In the genomic region with DNA sequence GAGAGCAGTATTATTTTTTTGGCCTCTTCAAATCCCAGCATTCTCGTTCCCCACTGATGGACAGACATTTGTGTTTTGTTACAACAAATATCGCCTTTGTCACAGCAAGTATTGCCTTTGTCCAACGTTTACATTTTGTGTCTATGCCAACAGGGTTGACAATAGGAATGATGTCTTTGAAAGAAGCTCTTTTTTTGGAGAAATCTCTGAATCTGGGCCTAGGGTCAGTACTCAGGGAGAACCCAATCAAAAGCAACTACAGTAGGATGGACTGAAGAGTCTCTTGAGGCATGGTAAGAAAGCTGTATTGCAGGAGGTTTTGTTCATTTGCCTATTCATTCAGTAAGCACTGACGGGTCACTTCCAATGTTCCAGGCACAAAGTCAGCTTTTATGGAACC, we compare ENCODE assay signal across 27 cellular contexts. TPM values are rescaled to one million over a fixed set of nuclear protein-coding genes. Genes with fewer than 3 reads are reported as not detected.
"Had no signal": no experiment of that assay in that cellular context is flagged by ENCODE, and none has a peak within 500 bp of the region (broad histone marks: within the 10 kb centered on the region; RNA-seq: fewer than 3 reads in every experiment).

No MANE protein-coding gene starts in this region.

- H3K27ac Mint-ChIP-seq: activated B cell treated with CpG ODN at 0.5 μM for 24 hours; activated CD4-positive, alpha-beta memory T cell treated with anti-CD3 and anti-CD28 coated beads for 36 hours; activated CD4-positive, alpha-beta T cell treated with anti-CD3 and anti-CD28 coated beads, Interleukin-2, amount 10 ng/mL, durations not matched to agents 24 days and 14 days; T-cell had no signal

- H3K4me1 Mint-ChIP-seq: activated B cell treated with CpG ODN at 0.5 μM for 24 hours; activated CD4-positive, alpha-beta T cell treated with anti-CD3 and anti-CD28 coated beads, Interleukin-2, amount 10 ng/mL, durations not matched to agents 24 days and 14 days; T-cell had no signal

- H3K27me3 Mint-ChIP-seq: T-cell had no signal

- DNase-seq: activated B cell treated with CpG ODN at 0.5 μM for 24 hours; activated CD4-positive, alpha-beta memory T cell treated with anti-CD3 and anti-CD28 coated beads for 36 hours; activated CD4-positive, alpha-beta T cell treated with anti-CD3 and anti-CD28 coated beads for 1 hour; activated CD4-positive, alpha-beta T cell treated with anti-CD3 and anti-CD28 coated beads, Interleukin-2, amount 10 ng/mL, durations not matched to agents 24 days and 14 days; activated CD8-positive, alpha-beta memory T cell treated with anti-CD3 and anti-CD28 coated beads for 24 hours; activated naive CD4-positive, alpha-beta T cell treated with anti-CD3 and anti-CD28 coated beads, Interleukin-2, amount 50 U/mL, for 16 hours; activated T-cell treated with anti-CD3 and anti-CD28 coated beads, Interleukin-2, amount 50 U/mL, for 4 hours; aorta; central memory CD4-positive, alpha-beta T cell; NCI-H1092; NCI-H1417; NCI-H1930; NCI-H2107; NCI-H510A treated with DMSO at 0.1 percent for 48 hours; NCI-H69; NK-92 treated with Interleukin-12 subunit alpha and Interleukin-12 subunit beta, amount 100 ng/mL, for 24 hours; OCI-M1; RPMI8226; T-cell; T-helper 2 cell; T1000 had no signal

- H3K9me3 Mint-ChIP-seq: activated B cell treated with CpG ODN at 0.5 μM for 24 hours; activated CD4-positive, alpha-beta memory T cell treated with anti-CD3 and anti-CD28 coated beads for 36 hours; activated CD4-positive, alpha-beta T cell treated with anti-CD3 and anti-CD28 coated beads, Interleukin-2, amount 10 ng/mL, durations not matched to agents 24 days and 14 days; activated T-cell treated with anti-CD3 and anti-CD28 coated beads, Interleukin-2, amount 50 U/mL, for 4 hours; T-cell had no signal

- H3K4me3 Mint-ChIP-seq: activated B cell treated with CpG ODN at 0.5 μM for 24 hours; activated CD4-positive, alpha-beta memory T cell treated with anti-CD3 and anti-CD28 coated beads for 36 hours; activated CD4-positive, alpha-beta T cell treated with anti-CD3 and anti-CD28 coated beads, Interleukin-2, amount 10 ng/mL, durations not matched to agents 24 days and 14 days; activated T-cell treated with anti-CD3 and anti-CD28 coated beads, Interleukin-2, amount 50 U/mL, for 4 hours; T-cell had no signal

- H3K27ac ChIP-seq: breast epithelium, KMS-11, SK-N-MC had no signal

- ATAC-seq: activated T-cell treated with anti-CD3 and anti-CD28 coated beads, Interleukin-2, amount 50 U/mL, for 4 hours; Panc1; Right ventricle myocardium inferior; T-cell had no signal

- H3K36me3 Mint-ChIP-seq: activated CD4-positive, alpha-beta memory T cell treated with anti-CD3 and anti-CD28 coated beads for 36 hours; T-cell had no signal

RNA-seq across cellular contexts. Expression of gene KLF14, which starts 57.7 kb away (rescaled TPM):
- total RNA-seq: activated B cell treated with CpG ODN at 0.5 μM for 24 hours; activated CD4-positive, alpha-beta memory T cell treated with anti-CD3 and anti-CD28 coated beads for 36 hours; activated CD4-positive, alpha-beta T cell treated with anti-CD3 and anti-CD28 coated beads, Interleukin-2, amount 10 ng/mL, durations not matched to agents 24 days and 14 days; activated T-cell treated with anti-CD3 and anti-CD28 coated beads, Interleukin-2, amount 50 U/mL, for 4 hours; MCF 10A; T-cell had no signal
